In genomic region chr1:160363010-160363409, GRCh38 we compare ENCODE assay signal across 1 cellular context.
TF ChIP-seq lines count a peak whose summit lies in the region.

No MANE protein-coding gene starts in this region.

TF ChIP-seq in GM12891, 5 proteins besides CTCF, POLR2A, EP300 and RAD21 (continued from another document):
- TF ChIP-seq POU2F2 (IDR thresholded peaks at IDR 0.05; ENCODE audit: low read depth, low read length): no peak
TF ChIP-seq in GM12891: peak in this region for 0.
